In genomic region chr15:76335129-76335850, GRCh38 we compare ENCODE assay signal across 1 cellular context.
TF ChIP-seq lines count a peak whose summit lies in the region.

No MANE protein-coding gene starts in this region.

TF ChIP-seq in K562, 482 proteins besides CTCF, POLR2A, EP300 and RAD21:
- TF ChIP-seq MTA1 (IDR thresholded peaks at IDR 0.05; ENCODE audit: borderline replicate concordance) = no peak
- TF ChIP-seq RBM17 (IDR thresholded peaks at IDR 0.05; ENCODE audit: borderline replicate concordance, low read depth, low read length) = no peak
- TF ChIP-seq NFATC3 (IDR thresholded peaks at IDR 0.05) = 0 out of 2 replicates have a peak, but pooled peaks have one; percentile 25
- TF ChIP-seq, protein P1, sequence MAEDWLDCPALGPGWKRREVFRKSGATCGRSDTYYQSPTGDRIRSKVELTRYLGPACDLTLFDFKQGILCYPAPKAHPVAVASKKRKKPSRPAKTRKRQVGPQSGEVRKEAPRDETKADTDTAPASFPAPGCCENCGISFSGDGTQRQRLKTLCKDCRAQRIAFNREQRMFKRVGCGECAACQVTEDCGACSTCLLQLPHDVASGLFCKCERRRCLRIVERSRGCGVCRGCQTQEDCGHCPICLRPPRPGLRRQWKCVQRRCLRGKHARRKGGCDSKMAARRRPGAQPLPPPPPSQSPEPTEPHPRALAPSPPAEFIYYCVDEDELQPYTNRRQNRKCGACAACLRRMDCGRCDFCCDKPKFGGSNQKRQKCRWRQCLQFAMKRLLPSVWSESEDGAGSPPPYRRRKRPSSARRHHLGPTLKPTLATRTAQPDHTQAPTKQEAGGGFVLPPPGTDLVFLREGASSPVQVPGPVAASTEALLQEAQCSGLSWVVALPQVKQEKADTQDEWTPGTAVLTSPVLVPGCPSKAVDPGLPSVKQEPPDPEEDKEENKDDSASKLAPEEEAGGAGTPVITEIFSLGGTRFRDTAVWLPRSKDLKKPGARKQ (CRISPR knock-in tag; IDR thresholded peaks at IDR 0.05) = peak; percentile 30; the same call in 1 of the 2 replicates
- TF ChIP-seq MTA2 (IDR thresholded peaks at IDR 0.05; ENCODE audit: low read depth) = no peak
- TF ChIP-seq ZBTB33 (CRISPR knock-in tag; IDR thresholded peaks at IDR 0.05) = peak; percentile 54; the same call in 1 of the 2 replicates
